9 cellular contexts compared by ENCODE assay signal in the genomic region with DNA sequence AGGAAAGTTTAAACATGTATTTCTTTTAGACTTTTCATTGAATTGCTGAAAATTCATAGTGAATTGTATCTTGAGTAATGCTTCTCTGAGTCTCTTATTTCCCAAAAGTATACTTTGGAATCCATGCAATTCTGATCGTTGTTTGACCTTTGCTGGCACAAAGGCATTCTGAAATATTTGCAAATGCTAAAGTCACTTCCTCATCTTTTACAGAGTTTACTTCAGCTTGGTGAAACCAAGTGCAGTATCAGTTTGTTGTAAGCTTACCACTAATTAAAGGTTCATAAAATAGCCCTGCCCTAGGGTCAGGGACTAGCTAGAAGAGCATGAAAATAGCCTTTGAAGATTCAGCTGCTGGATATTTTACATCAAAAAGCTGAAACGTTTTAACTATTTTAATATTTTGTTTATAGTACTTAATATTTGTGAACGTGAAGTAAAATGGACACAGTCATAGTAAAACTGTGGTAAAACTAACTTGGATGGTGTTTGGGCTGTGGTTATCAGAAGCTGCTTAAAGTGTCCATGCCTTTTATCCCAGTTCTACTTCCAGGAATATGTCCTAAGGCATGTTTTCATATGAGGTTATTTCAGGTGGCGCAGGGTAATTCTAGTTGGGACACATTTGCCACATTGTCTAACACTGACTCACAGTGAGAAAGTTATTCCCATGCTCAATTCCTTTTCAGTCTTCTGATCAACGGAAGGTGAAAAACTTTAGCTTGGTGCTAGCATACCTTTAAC. TPM values are rescaled to one million over a fixed set of nuclear protein-coding genes. Genes with fewer than 3 reads are reported as not detected.
DNase-seq lines count a peak whose midpoint lies in the region; ATAC-seq, FAIRE-seq and TF ChIP-seq lines count a peak whose summit lies in the region.
"Had no signal": no experiment of that assay in that cellular context is flagged by ENCODE, and none has a peak within 500 bp of the region (broad histone marks: within the 10 kb centered on the region; RNA-seq: fewer than 3 reads in every experiment).

No MANE protein-coding gene starts in this region.

- peak overlapping the region; percentile 96 for H3K4me3 Mint-ChIP-seq in stimulated activated effector memory CD8-positive, alpha-beta T cell treated with anti-CD3 and anti-CD28 coated beads, Interleukin-12 subunit alpha, Interleukin-12 subunit beta, amount 100 ng/mL, for 72 hours

- H3K4me1 Mint-ChIP-seq in stimulated activated effector memory CD8-positive, alpha-beta T cell treated with anti-CD3 and anti-CD28 coated beads, Interleukin-12 subunit alpha, Interleukin-12 subunit beta, amount 100 ng/mL, for 72 hours, result peaks cover 65% of the 10 kb centered on the region

- DNase-seq in RPMI7951 (ENCODE audit: low read depth) (peak; percentile 90), fibroblast of gingiva (ENCODE audit: low read depth) (peak; percentile 66), posterior cingulate gyrus (no peak), Ammon's horn (ENCODE audit: low spot score) (no peak), D721Med (ENCODE audit: insufficient read length, low spot score) (no peak)
- DNase-seq in stimulated activated effector memory CD8-positive, alpha-beta T cell treated with anti-CD3 and anti-CD28 coated beads, Interleukin-12 subunit alpha, Interleukin-12 subunit beta, amount 100 ng/mL, for 72 hours (ENCODE audit: low spot score in 2 of 2), result no peak
- DNase-seq: pancreas had no signal

- peaks cover 38% of the 10 kb centered on the region for H3K36me3 Mint-ChIP-seq in stimulated activated effector memory CD8-positive, alpha-beta T cell treated with anti-CD3 and anti-CD28 coated beads, Interleukin-12 subunit alpha, Interleukin-12 subunit beta, amount 100 ng/mL, for 72 hours

- intact Hi-C loops in posterior cingulate gyrus (cut with DNase I), result no loop called here

- H3K27ac Mint-ChIP-seq in stimulated activated effector memory CD8-positive, alpha-beta T cell treated with anti-CD3 and anti-CD28 coated beads, Interleukin-12 subunit alpha, Interleukin-12 subunit beta, amount 100 ng/mL, for 72 hours, result peak overlapping the region; percentile 99

- ATAC-seq in GM21576 (IDR thresholded peaks at IDR 0.05; ENCODE audit: unreplicated experiment), result peak; percentile 31
- no peak for ATAC-seq in stimulated activated effector memory CD8-positive, alpha-beta T cell treated with anti-CD3 and anti-CD28 coated beads, Interleukin-12 subunit alpha, Interleukin-12 subunit beta, amount 100 ng/mL, for 72 hours
- no peak for ATAC-seq in HG02970 (IDR thresholded peaks at IDR 0.05; ENCODE audit: low FRiP score, unreplicated experiment)
- ATAC-seq: pancreas had no signal

- no peak for FAIRE-seq in D721Med (lab: Jason Lieb, UNC)
- FAIRE-seq: pancreas had no signal

- no peaks in the 10 kb centered on the region for H3K9me3 Mint-ChIP-seq in stimulated activated effector memory CD8-positive, alpha-beta T cell treated with anti-CD3 and anti-CD28 coated beads, Interleukin-12 subunit alpha, Interleukin-12 subunit beta, amount 100 ng/mL, for 72 hours

- no peak for TF ChIP-seq CTCF in D721Med (IDR thresholded peaks at IDR 0.05; ENCODE audit: insufficient read depth, missing control alignments)

RNA-seq across cellular contexts. Expression of gene SLC22A5, which starts 45.3 kb away (rescaled TPM):
- total RNA-seq in RPMI7951 (2014; rRNA removed; shearing (Covaris generic)), result 2.5 and 4.0 TPM in 2 replicates

Comparison
In these comparisons a context has a peak if more than half of its experiments do, and no peak if none do; other contexts are left out.
1. DNase-seq: peak in RPMI7951 (single experiment) and fibroblast of gingiva (single experiment); none in stimulated activated effector memory CD8-positive, alpha-beta T cell treated with anti-CD3 and anti-CD28 coated beads, Interleukin-12 subunit alpha, Interleukin-12 subunit beta, amount 100 ng/mL, for 72 hours (0 of 2), posterior cingulate gyrus (0 of 10), Ammon's horn (single experiment) and D721Med (single experiment).